Comparison of ENCODE assay signal across 8 cellular contexts in genomic region chr15:98421419-98422085, GRCh38.
A peak's percentile ranks its signal among the peaks of the same experiment; 100 is the strongest.
DNase-seq lines count a peak whose midpoint lies in the region; ATAC-seq and TF ChIP-seq lines count a peak whose summit lies in the region.

No MANE protein-coding gene starts in this region.

- no peak overlapping the region for H3K9ac ChIP-seq in H9 (ENCODE audit: extremely low read depth, insufficient read length, low read length)

- H3K9me3 ChIP-seq in H9 (ENCODE audit: control insufficient read depth, low read depth, low read length): no peaks in the 10 kb centered on the region

- H4K91ac ChIP-seq in H9 (ENCODE audit: insufficient read length, low read depth, low read length): no peak overlapping the region

- peak; percentile 54 for DNase-seq in GM12865 (ENCODE audit: low read depth)
- DNase-seq in H9: peak; percentile 84
- DNase-seq in NAMALWA (ENCODE audit: low spot score): peak; percentile 63
- peak; percentile 90 for DNase-seq in activated CD4-positive, alpha-beta T cell treated with anti-CD3 and anti-CD28 coated beads, Interleukin-2, amount 10 ng/mL, durations not matched to agents 24 days and 14 days
- DNase-seq in lower leg skin (ENCODE audit: low spot score in 2 of 2): peak; percentile 47 to 93
- peak; percentile 8 to 40 (median 40) for DNase-seq in stimulated activated CD4-positive, alpha-beta T cell treated with anti-CD3 and anti-CD28 coated beads, TNF-alpha, amount 100 ng/mL, for 48 hours (ENCODE audit: low read depth in 3 of 3)

- no peak overlapping the region for H2AFZ ChIP-seq in H9 (ENCODE audit: low read length)

- ATAC-seq in HG03025 (IDR thresholded peaks at IDR 0.05; ENCODE audit: low FRiP score, unreplicated experiment): no peak

- no peak overlapping the region for H2BK5ac ChIP-seq in H9 (ENCODE audit: insufficient read length, low read length)

- no peaks in the 10 kb centered on the region for H4K20me1 ChIP-seq in H9 (ENCODE audit: control insufficient read depth, insufficient read depth, insufficient read length)

- H2BK20ac ChIP-seq in H9 (ENCODE audit: low read depth, low read length, poor library complexity, severe bottlenecking): no peak overlapping the region

- no peak overlapping the region for H3K56ac ChIP-seq in H9 (ENCODE audit: insufficient read length, low read depth, low read length)

- H2BK120ac ChIP-seq in H9 (ENCODE audit: low read depth, low read length, poor library complexity, severe bottlenecking): no peak overlapping the region

- no peak overlapping the region for H2BK15ac ChIP-seq in H9 (ENCODE audit: low read depth, low read length)

- H3K27ac Mint-ChIP-seq in H9: no peak overlapping the region
- no peak overlapping the region for H3K27ac Mint-ChIP-seq in activated CD4-positive, alpha-beta T cell treated with anti-CD3 and anti-CD28 coated beads, Interleukin-2, amount 10 ng/mL, durations not matched to agents 24 days and 14 days
- H3K27ac Mint-ChIP-seq in dendritic cell treated with granulocyte-macrophage colony-stimulating factor and Interleukin-4, amounts not matched to agents 40 ng/mL and 50 ng/mL, for 4 days: no peak overlapping the region

- TF ChIP-seq CTCF in GM12865 (IDR thresholded peaks at IDR 0.05; ENCODE audit: insufficient read depth, low read depth, low read length, missing control alignments) (peak; percentile 90), H9 (conservative IDR thresholded peaks at IDR 0.05) (peak; percentile 100), lower leg skin (IDR thresholded peaks at IDR 0.05) (peak in 1 of 3 donors; percentile 76)

- H3K36me3 Mint-ChIP-seq in H9 (ENCODE audit: insufficient read depth in 1 of 3, low read depth in 3 of 3): no peaks in the 10 kb centered on the region
- H3K36me3 Mint-ChIP-seq in activated CD4-positive, alpha-beta T cell treated with anti-CD3 and anti-CD28 coated beads, Interleukin-2, amount 10 ng/mL, durations not matched to agents 24 days and 14 days (ENCODE audit: low read depth): no peaks in the 10 kb centered on the region
- H3K36me3 Mint-ChIP-seq in dendritic cell treated with granulocyte-macrophage colony-stimulating factor and Interleukin-4, amounts not matched to agents 40 ng/mL and 50 ng/mL, for 4 days (ENCODE audit: low read depth): no peaks in the 10 kb centered on the region

- H4K8ac ChIP-seq in H9 (replicated peaks; ENCODE audit: insufficient read length, low read depth, low read length): no peak overlapping the region

- peak overlapping the region; percentile 41 for H3K4me2 ChIP-seq in H9 (ENCODE audit: insufficient read depth, insufficient read length, low read length)

- H3K23me2 ChIP-seq in H9 (ENCODE audit: insufficient read length, low read depth, low read length, poor library complexity, severe bottlenecking): peaks cover 5% of the 10 kb centered on the region

- no peak overlapping the region for H2BK12ac ChIP-seq in H9 (ENCODE audit: insufficient read length, low read depth, low read length)

- H4K5ac ChIP-seq in H9 (ENCODE audit: insufficient read length, low read depth, low read length): no peak overlapping the region

- WGBS in H9 (ENCODE audit: extremely low coverage, insufficient read length, low lambda C conversion rate): no CpG with 5 or more reads among the region's 60 CpGs
- 2 to 8% methylated on average over 46 to 47 of the region's 60 CpGs for WGBS in lower leg skin, 2 donors

- H3K4me3 ChIP-seq in GM12865 (ENCODE audit: low read depth, low read length): no peak overlapping the region
- no peak overlapping the region for H3K4me3 ChIP-seq in lower leg skin (ENCODE audit: low read depth, poor library complexity, severe bottlenecking)

- H3K27me3 ChIP-seq in H9 (ENCODE audit: insufficient read depth, low read length): peaks cover 12% of the 10 kb centered on the region

- H3K79me1 ChIP-seq in H9 (ENCODE audit: insufficient read depth, low read depth, low read length, poor library complexity, severe bottlenecking): no peaks in the 10 kb centered on the region

- H3K9me3 Mint-ChIP-seq in H9: no peaks in the 10 kb centered on the region
- no peaks in the 10 kb centered on the region for H3K9me3 Mint-ChIP-seq in activated CD4-positive, alpha-beta T cell treated with anti-CD3 and anti-CD28 coated beads, Interleukin-2, amount 10 ng/mL, durations not matched to agents 24 days and 14 days
- H3K9me3 Mint-ChIP-seq in dendritic cell treated with granulocyte-macrophage colony-stimulating factor and Interleukin-4, amounts not matched to agents 40 ng/mL and 50 ng/mL, for 4 days: no peaks in the 10 kb centered on the region

- no peak overlapping the region for H3K4ac ChIP-seq in H9 (ENCODE audit: low read depth, low read length)

- no peaks in the 10 kb centered on the region for H3K4me1 ChIP-seq in H9 (ENCODE audit: insufficient read depth, low read length)

- H3K4me3 Mint-ChIP-seq in H9: peak overlapping the region; percentile 51 to 72
- H3K4me3 Mint-ChIP-seq in activated CD4-positive, alpha-beta T cell treated with anti-CD3 and anti-CD28 coated beads, Interleukin-2, amount 10 ng/mL, durations not matched to agents 24 days and 14 days: peak overlapping the region; percentile 35
- peak overlapping the region; percentile 18 for H3K4me3 Mint-ChIP-seq in dendritic cell treated with granulocyte-macrophage colony-stimulating factor and Interleukin-4, amounts not matched to agents 40 ng/mL and 50 ng/mL, for 4 days

- no peak overlapping the region for H2AK5ac ChIP-seq in H9 (ENCODE audit: insufficient read length, low read length)

- H3K27ac ChIP-seq in H9 (ENCODE audit: insufficient read length, low read depth, low read length): no peak overlapping the region

- H3K4me1 Mint-ChIP-seq in H9: peaks cover 5 to 6% of the 10 kb centered on the region in 2 experiments; a peak in 2 of 4 replicates
- peaks cover 7% of the 10 kb centered on the region for H3K4me1 Mint-ChIP-seq in activated CD4-positive, alpha-beta T cell treated with anti-CD3 and anti-CD28 coated beads, Interleukin-2, amount 10 ng/mL, durations not matched to agents 24 days and 14 days
- peaks cover 6% of the 10 kb centered on the region for H3K4me1 Mint-ChIP-seq in dendritic cell treated with granulocyte-macrophage colony-stimulating factor and Interleukin-4, amounts not matched to agents 40 ng/mL and 50 ng/mL, for 4 days (ENCODE audit: low read depth)

- no peak overlapping the region for H3K18ac ChIP-seq in H9 (ENCODE audit: insufficient read length, low read depth, low read length)

- no peak for TF ChIP-seq POLR2A in lower leg skin (IDR thresholded peaks at IDR 0.05)

- H3K79me2 ChIP-seq in H9 (ENCODE audit: insufficient read depth, low read length): no peaks in the 10 kb centered on the region

- H3K27me3 Mint-ChIP-seq in H9 (ENCODE audit: low read depth): peaks cover 67% of the 10 kb centered on the region
- peaks cover 27% of the 10 kb centered on the region for H3K27me3 Mint-ChIP-seq in activated CD4-positive, alpha-beta T cell treated with anti-CD3 and anti-CD28 coated beads, Interleukin-2, amount 10 ng/mL, durations not matched to agents 24 days and 14 days
- peaks cover 56% of the 10 kb centered on the region for H3K27me3 Mint-ChIP-seq in dendritic cell treated with granulocyte-macrophage colony-stimulating factor and Interleukin-4, amounts not matched to agents 40 ng/mL and 50 ng/mL, for 4 days

- H3K14ac ChIP-seq in H9 (ENCODE audit: insufficient read depth, low read length): no peak overlapping the region; the same call in 1 of the 2 replicates

- no peak overlapping the region for H3K23ac ChIP-seq in H9 (ENCODE audit: insufficient read length, low read depth, low read length)

- H3T11ph ChIP-seq in H9 (ENCODE audit: low read length): no peak overlapping the region

- intact Hi-C loops in activated CD4-positive, alpha-beta T cell treated with anti-CD3 and anti-CD28 coated beads, Interleukin-2, amount 10 ng/mL, durations not matched to agents 24 days and 14 days (cut with micrococcal nuclease): loop anchor here (1.0 to 5.0 kb wide), 2 partner anchors 110 to 129 kb away; no protein-coding TSS in a partner anchor
- intact Hi-C loops in dendritic cell treated with granulocyte-macrophage colony-stimulating factor and Interleukin-4, amounts not matched to agents 40 ng/mL and 50 ng/mL, for 4 days (cut with micrococcal nuclease): loop anchor here (1.0 kb wide), 1 partner anchor 110 kb away; no protein-coding TSS in a partner anchor
- intact Hi-C loops in lower leg skin (cut with DNase I; ENCODE audit: low total_unique reads): loop anchor here (5.0 kb wide), 1 partner anchor 109 kb away; no protein-coding TSS in a partner anchor

Comparison
In these comparisons a context has a peak if more than half of its experiments do, and no peak if none do; other contexts are left out.
1. DNase-seq: peak in every context shown above with its lines; median percentile 90 in activated CD4-positive, alpha-beta T cell treated with anti-CD3 and anti-CD28 coated beads, Interleukin-2, amount 10 ng/mL, durations not matched to agents 24 days and 14 days; 84 in H9; 70 in lower leg skin; 63 in NAMALWA; 54 in GM12865; 40 in stimulated activated CD4-positive, alpha-beta T cell treated with anti-CD3 and anti-CD28 coated beads, TNF-alpha, amount 100 ng/mL, for 48 hours.